Comparison of ENCODE assay signal across 11 cellular contexts in the genomic region with DNA sequence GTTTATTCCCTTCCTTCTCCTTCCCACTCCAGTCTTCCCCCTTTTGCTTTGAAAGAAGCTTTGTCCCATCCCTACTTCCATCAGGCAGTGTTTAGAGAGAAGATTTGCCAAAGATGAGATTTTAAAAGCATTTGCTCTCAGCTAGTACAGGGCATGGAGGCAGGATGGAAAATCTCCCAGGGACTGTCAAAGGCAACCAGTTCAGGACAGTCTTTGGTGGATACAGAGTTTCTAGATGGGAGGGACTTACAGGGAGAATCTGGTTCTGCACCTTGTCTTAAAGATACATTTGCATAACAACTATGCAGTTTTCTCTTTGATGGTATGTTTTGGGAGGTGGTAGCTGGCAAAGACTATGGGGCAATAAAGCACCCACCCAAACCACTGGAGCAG. TPM values are rescaled to one million over a fixed set of nuclear protein-coding genes. Genes with fewer than 3 reads are reported as not detected.
A peak's percentile ranks its signal among the peaks of the same experiment; 100 is the strongest.
DNase-seq lines count a peak whose midpoint lies in the region; ATAC-seq, FAIRE-seq and TF ChIP-seq lines count a peak whose summit lies in the region.
"Had no signal": no experiment of that assay in that cellular context is flagged by ENCODE, and none has a peak within 500 bp of the region (broad histone marks: within the 10 kb centered on the region; RNA-seq: fewer than 3 reads in every experiment).

No MANE protein-coding gene starts in this region.

- TF ChIP-seq CTCF in astrocyte (IDR thresholded peaks at IDR 0.05; ENCODE audit: insufficient read depth, low read depth, low read length) (no peak), sigmoid colon (IDR thresholded peaks at IDR 0.05) (no peak), WERI-Rb-1 (IDR thresholded peaks at IDR 0.05; ENCODE audit: low read depth, low read length) (no peak)

- peak overlapping the region; percentile 72 for H3K4me3 Mint-ChIP-seq in astrocyte (ENCODE audit: unreplicated experiment)

- peak overlapping the region; percentile 73 for H3K4me2 ChIP-seq in astrocyte (ENCODE audit: low read length)

- H3K27ac Mint-ChIP-seq in astrocyte (ENCODE audit: unreplicated experiment): peak overlapping the region; percentile 96

- H3K4me1 ChIP-seq in ACC112 (ENCODE audit: control insufficient read depth, insufficient read depth, low read length, unreplicated experiment) (peaks cover 46% of the 10 kb centered on the region), astrocyte (ENCODE audit: insufficient read depth, low read length) (peaks cover 33% of the 10 kb centered on the region), iPS-15b (ENCODE audit: control insufficient read depth, insufficient read depth, low read length) (peaks cover 36% of the 10 kb centered on the region), sigmoid colon (peaks cover 0 to 71% (median 57%) of the 10 kb centered on the region in 4 donors)

- H3K79me2 ChIP-seq in ACC112 (ENCODE audit: control insufficient read depth, insufficient read depth, low read length, unreplicated experiment) (peaks cover 37% of the 10 kb centered on the region), astrocyte (ENCODE audit: insufficient read depth, low read length) (peaks cover 28% of the 10 kb centered on the region)

- H3K9ac ChIP-seq in astrocyte (ENCODE audit: low read length): peak overlapping the region; percentile 62
- H3K9ac ChIP-seq in iPS-15b (ENCODE audit: low read depth, low read length): no peak overlapping the region

- DNase-seq in astrocyte (ENCODE audit: low read depth) (no peak), sigmoid colon (no peak), WERI-Rb-1 (no peak)
- no peak for DNase-seq in stimulated activated naive CD4-positive, alpha-beta T cell (lab: John Stamatoyannopoulos, UW)
- DNase-seq: activated CD8-positive, alpha-beta memory T cell treated with anti-CD3 and anti-CD28 coated beads, Interleukin-2, amount 50 U/mL, for 4 hours; NCI-H187 had no signal

- H3K27me3 ChIP-seq in ACC112 (ENCODE audit: insufficient read depth, low read length) (no peaks in the 10 kb centered on the region), astrocyte (ENCODE audit: insufficient read depth, low read length) (no peaks in the 10 kb centered on the region), iPS-15b (ENCODE audit: control insufficient read depth, insufficient read depth, low read length) (no peaks in the 10 kb centered on the region), sigmoid colon (no peaks in the 10 kb centered on the region), WERI-Rb-1 (ENCODE audit: insufficient read depth, low read depth, severe bottlenecking) (no peaks in the 10 kb centered on the region)

- no peaks in the 10 kb centered on the region for H3K27me3 Mint-ChIP-seq in astrocyte (ENCODE audit: low read depth, unreplicated experiment)

- H2AFZ ChIP-seq in ACC112 (ENCODE audit: low read length, unreplicated experiment) (no peak overlapping the region), astrocyte (ENCODE audit: low read depth, low read length) (no peak overlapping the region)

- TF ChIP-seq EP300 in sigmoid colon (IDR thresholded peaks at IDR 0.05): no peak

- peaks cover 44% of the 10 kb centered on the region for H3K4me1 Mint-ChIP-seq in astrocyte (ENCODE audit: low read depth, unreplicated experiment)

- no peak for FAIRE-seq in astrocyte (lab: Jason Lieb, UNC)
- FAIRE-seq: HTR-8/SVneo had no signal

- ATAC-seq in HG02610 (IDR thresholded peaks at IDR 0.05; ENCODE audit: unreplicated experiment) (no peak), HG02885 (IDR thresholded peaks at IDR 0.05; ENCODE audit: poor library complexity, unreplicated experiment) (no peak)

- H3K36me3 ChIP-seq in ACC112 (ENCODE audit: insufficient read depth, low read length): no peaks in the 10 kb centered on the region
- no peaks in the 10 kb centered on the region for H3K36me3 ChIP-seq in astrocyte (ENCODE audit: insufficient read depth, low read length)
- H3K36me3 ChIP-seq in iPS-15b (ENCODE audit: control insufficient read depth, insufficient read depth, low read length): no peaks in the 10 kb centered on the region
- H3K36me3 ChIP-seq in sigmoid colon: no peaks in the 10 kb centered on the region
- no peaks in the 10 kb centered on the region for H3K36me3 ChIP-seq in WERI-Rb-1

- TF ChIP-seq POLR2A in sigmoid colon (IDR thresholded peaks at IDR 0.05): no peak

- peak overlapping the region; percentile 81 for H3K27ac ChIP-seq in ACC112 (ENCODE audit: low read depth, low read length)
- H3K27ac ChIP-seq in astrocyte (ENCODE audit: low read depth, low read length): peak overlapping the region; percentile 80
- peak overlapping the region; percentile 67 to 78 (median 76) for H3K27ac ChIP-seq in sigmoid colon
- H3K27ac ChIP-seq in WERI-Rb-1: no peak overlapping the region

- intact Hi-C loops in sigmoid colon (cut with DNase I): no loop called here

- H3K4me3 ChIP-seq in ACC112 (ENCODE audit: low read depth, low read length): peak overlapping the region; percentile 35
- H3K4me3 ChIP-seq in astrocyte (ENCODE audit: insufficient read depth, low read depth, low read length): peak overlapping the region; percentile 6
- H3K4me3 ChIP-seq in iPS-15b (ENCODE audit: low read depth, low read length): peak overlapping the region; percentile 18
- no peak overlapping the region for H3K4me3 ChIP-seq in sigmoid colon
- no peak overlapping the region for H3K4me3 ChIP-seq in WERI-Rb-1 (ENCODE audit: low read depth, low read length)

- no peaks in the 10 kb centered on the region for H4K20me1 ChIP-seq in astrocyte (ENCODE audit: insufficient read depth, low read length)

- H3K36me3 Mint-ChIP-seq in astrocyte (ENCODE audit: low read depth, unreplicated experiment): peaks cover 9% of the 10 kb centered on the region

- H3K9me3 ChIP-seq in astrocyte (ENCODE audit: insufficient read depth, low read depth, low read length): no peaks in the 10 kb centered on the region
- no peaks in the 10 kb centered on the region for H3K9me3 ChIP-seq in iPS-15b (ENCODE audit: control insufficient read depth, insufficient read depth, low read length)
- no peaks in the 10 kb centered on the region for H3K9me3 ChIP-seq in sigmoid colon
- H3K9me3 ChIP-seq in WERI-Rb-1 (ENCODE audit: severe bottlenecking): no peaks in the 10 kb centered on the region

- H3K9me3 Mint-ChIP-seq in astrocyte (ENCODE audit: unreplicated experiment): no peaks in the 10 kb centered on the region

RNA-seq across cellular contexts. Expression of a gene that starts 26.2 kb away (rescaled TPM):
- total RNA-seq in astrocyte: 67.2 and 77.4 TPM in 2 replicates
- total RNA-seq in sigmoid colon: 10 to 100 TPM; 55.5 to 88.5 (median 85.5) TPM
- 10 to 100 TPM; 13.8 to 20.1 (median 15.2) TPM for polyA plus RNA-seq in sigmoid colon

RNA-seq across cellular contexts. Expression of a gene that starts 28.3 kb away (rescaled TPM):
- 2.8 and 3.3 TPM in 2 replicates for total RNA-seq in astrocyte
- under 1 TPM in 2 of 4 donors, not detected in 2; 0.55 to 0.71 TPM for total RNA-seq in sigmoid colon
- polyA plus RNA-seq in sigmoid colon: 1 to 10 TPM; 4.6 to 9.5 (median 6.6) TPM

Comparison
In these comparisons a context has a peak if more than half of its experiments do, and no peak if none do; other contexts are left out.
1. H3K4me3 ChIP-seq: peak in ACC112 (single experiment), astrocyte (single experiment) and iPS-15b (single experiment); none in sigmoid colon (0 of 4) and WERI-Rb-1 (single experiment).